Comparison of ENCODE assay signal across 13 cellular contexts in the genomic region with DNA sequence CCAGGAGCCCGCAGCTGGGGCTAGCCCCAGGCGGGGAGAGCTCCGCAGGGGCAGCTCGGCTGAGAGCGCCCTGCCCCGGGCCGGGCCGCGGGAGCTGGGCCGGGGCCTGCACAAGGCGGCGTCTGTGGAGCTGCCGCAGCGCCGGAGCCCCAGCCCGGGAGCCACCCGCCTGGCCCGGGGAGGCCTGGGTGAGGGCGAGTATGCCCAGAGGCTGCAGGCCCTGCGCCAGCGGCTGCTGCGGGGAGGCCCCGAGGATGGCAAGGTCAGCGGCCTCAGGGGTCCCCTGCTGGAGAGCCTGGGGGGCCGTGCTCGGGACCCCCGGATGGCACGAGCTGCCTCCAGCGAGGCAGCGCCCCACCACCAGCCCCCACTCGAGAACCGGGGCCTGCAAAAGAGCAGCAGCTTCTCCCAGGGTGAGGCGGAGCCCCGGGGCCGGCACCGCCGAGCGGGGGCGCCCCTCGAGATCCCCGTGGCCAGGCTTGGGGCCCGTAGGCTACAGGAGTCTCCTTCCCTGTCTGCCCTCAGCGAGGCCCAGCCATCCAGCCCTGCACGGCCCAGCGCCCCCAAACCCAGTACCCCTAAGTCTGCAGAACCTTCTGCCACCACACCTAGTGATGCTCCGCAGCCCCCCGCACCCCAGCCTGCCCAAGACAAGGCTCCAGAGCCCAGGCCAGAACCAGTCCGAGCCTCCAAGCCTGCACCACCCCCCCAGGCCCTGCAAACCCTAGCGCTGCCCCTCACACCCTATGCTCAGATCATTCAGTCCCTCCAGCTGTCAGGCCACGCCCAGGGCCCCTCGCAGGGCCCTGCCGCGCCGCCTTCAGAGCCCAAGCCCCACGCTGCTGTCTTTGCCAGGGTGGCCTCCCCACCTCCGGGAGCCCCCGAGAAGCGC. TPM values are rescaled to one million over a fixed set of nuclear protein-coding genes. Genes with fewer than 3 reads are reported as not detected.
A peak's percentile ranks its signal among the peaks of the same experiment; 100 is the strongest.
DNase-seq lines count a peak whose midpoint lies in the region; ATAC-seq and TF ChIP-seq lines count a peak whose summit lies in the region.
"Had no signal": no experiment of that assay in that cellular context is flagged by ENCODE, and none has a peak within 500 bp of the region (broad histone marks: within the 10 kb centered on the region; RNA-seq: fewer than 3 reads in every experiment).

No MANE protein-coding gene starts in this region.

- WGBS in adrenal gland, 4 donors, result 23 to 41% (median 33%) methylated on average over 2 to 58 of the region's 58 CpGs

- H3K9me3 ChIP-seq in tibial artery (no peaks in the 10 kb centered on the region), adrenal gland (replicated peaks in 1 of 3) (no peaks in the 10 kb centered on the region)

- H3K36me3 Mint-ChIP-seq in chondrocyte (ENCODE audit: low read depth) (peaks cover 27% of the 10 kb centered on the region), naive B cell (no peaks in the 10 kb centered on the region)
- H3K36me3 Mint-ChIP-seq in activated CD4-positive, alpha-beta T cell treated with anti-CD3 and anti-CD28 coated beads, Interleukin-2, amount 10 ng/mL, durations not matched to agents 7 days and 5 days (ENCODE audit: low read depth), result no peaks in the 10 kb centered on the region

- CTCF ChIA-PET in activated CD4-positive, alpha-beta T cell treated with anti-CD3 and anti-CD28 coated beads, Interleukin-2, amount 10 ng/mL, durations not matched to agents 7 days and 5 days (lab: Charles Lee), result interaction anchor here (0.6 to 1.3 kb wide), 4 partner anchors 24 to 1900 kb away, joined by 3 to 6 read pairs (median 4); partner anchors contain the start of gene IHH

- H3K4me1 ChIP-seq in tibial artery (peaks cover 0 to 7% (median 3%) of the 10 kb centered on the region in 4 donors), adrenal gland (replicated peaks in 1 of 2) (peaks cover 0 to 4% of the 10 kb centered on the region in 2 donors)

- H3K4me3 ChIP-seq in tibial artery (peak overlapping the region in 1 of 2 donors; percentile 5), adrenal gland (peak overlapping the region in 1 of 4 donors; percentile 24)

- peak; percentile 25 for DNase-seq in activated naive CD4-positive, alpha-beta T cell treated with anti-CD3 and anti-CD28 coated beads, Interleukin-2, amount 50 U/mL, for 16 hours
- no peak for DNase-seq in activated naive CD4-positive, alpha-beta T cell (lab: John Stamatoyannopoulos, UW)
- DNase-seq in chondrocyte (ENCODE audit: low spot score) (no peak), naive B cell (no peak), tibial artery (no peak), adrenal gland (no peak)
- no peak for DNase-seq in activated CD4-positive, alpha-beta T cell treated with anti-CD3 and anti-CD28 coated beads, Interleukin-2, amount 10 ng/mL, durations not matched to agents 7 days and 5 days
- DNase-seq: activated CD4-positive, alpha-beta T cell treated with anti-CD3 and anti-CD28 coated beads, Interleukin-2, amount 50 U/mL, for 48 hours had no signal

- H3K27ac ChIP-seq in tibial artery, result peak overlapping the region; percentile 58 to 96
- H3K27ac ChIP-seq in adrenal gland, result peak overlapping the region in 1 of 5 donors; percentile 34

- POLR2A ChIA-PET in activated CD4-positive, alpha-beta T cell treated with anti-CD3 and anti-CD28 coated beads, Interleukin-2, amount 10 ng/mL, durations not matched to agents 7 days and 5 days (lab: Charles Lee), result no interaction called here

- intact Hi-C loops in tibial artery (cut with DNase I; ENCODE audit: low total_unique reads), result no loop called here
- intact Hi-C loops in adrenal gland (cut with DNase I), result no loop called here

- H3K9me3 Mint-ChIP-seq in chondrocyte (ENCODE audit: low read depth), result no peaks in the 10 kb centered on the region
- no peaks in the 10 kb centered on the region for H3K9me3 Mint-ChIP-seq in naive B cell
- H3K9me3 Mint-ChIP-seq in activated CD4-positive, alpha-beta T cell treated with anti-CD3 and anti-CD28 coated beads, Interleukin-2, amount 10 ng/mL, durations not matched to agents 7 days and 5 days, result no peaks in the 10 kb centered on the region

- H3K4me1 Mint-ChIP-seq in chondrocyte (ENCODE audit: low read depth) (peaks cover 6% of the 10 kb centered on the region), naive B cell (peaks cover 4 to 8% (median 6%) of the 10 kb centered on the region in 3 donors)
- H3K4me1 Mint-ChIP-seq in activated CD4-positive, alpha-beta T cell treated with anti-CD3 and anti-CD28 coated beads, Interleukin-2, amount 10 ng/mL, durations not matched to agents 7 days and 5 days, result peaks cover 2% of the 10 kb centered on the region

- TF ChIP-seq CTCF in chondrocyte (IDR thresholded peaks at IDR 0.05) (no peak), tibial artery (IDR thresholded peaks at IDR 0.05) (no peak), adrenal gland (IDR thresholded peaks at IDR 0.05) (no peak)

- peaks cover 2% of the 10 kb centered on the region for H3K27me3 Mint-ChIP-seq in chondrocyte (ENCODE audit: low read depth)
- peaks cover 33 to 89% (median 77%) of the 10 kb centered on the region in 3 donors for H3K27me3 Mint-ChIP-seq in naive B cell
- peaks cover 39% of the 10 kb centered on the region for H3K27me3 Mint-ChIP-seq in activated CD4-positive, alpha-beta T cell treated with anti-CD3 and anti-CD28 coated beads, Interleukin-2, amount 10 ng/mL, durations not matched to agents 7 days and 5 days

- H3K4me3 Mint-ChIP-seq in chondrocyte (ENCODE audit: unreplicated experiment), result peak overlapping the region; percentile 2
- H3K4me3 Mint-ChIP-seq in naive B cell, result peak overlapping the region; percentile 30 to 79 (median 69)
- no peak overlapping the region for H3K4me3 Mint-ChIP-seq in activated CD4-positive, alpha-beta T cell treated with anti-CD3 and anti-CD28 coated beads, Interleukin-2, amount 10 ng/mL, durations not matched to agents 7 days and 5 days

- TF ChIP-seq POLR2A in adrenal gland (IDR thresholded peaks at IDR 0.05), result no peak

- H3K36me3 ChIP-seq in tibial artery (peaks cover 85 to 100% (median 96%) of the 10 kb centered on the region in 3 donors), adrenal gland (replicated peaks in 1 of 2) (no peaks in the 10 kb centered on the region)

- H3K27me3 ChIP-seq in tibial artery (peaks cover 0 to 3% of the 10 kb centered on the region in 2 donors), adrenal gland (peaks cover 26% of the 10 kb centered on the region)

- ATAC-seq in naive B cell (ENCODE audit: low read depth in 2 of 2) (peak; percentile 42), HG03039 (IDR thresholded peaks at IDR 0.05; ENCODE audit: unreplicated experiment) (no peak)
- ATAC-seq: SK-N-SH treated with all-trans-retinoic acid at 6 μM for 48 hours had no signal

- H3K27ac Mint-ChIP-seq in chondrocyte (ENCODE audit: unreplicated experiment), result no peak overlapping the region
- H3K27ac Mint-ChIP-seq in naive B cell, result peak overlapping the region in 1 of 6 donors; percentile 12
- no peak overlapping the region for H3K27ac Mint-ChIP-seq in activated CD4-positive, alpha-beta T cell treated with anti-CD3 and anti-CD28 coated beads, Interleukin-2, amount 10 ng/mL, durations not matched to agents 7 days and 5 days

RNA-seq across cellular contexts. Expression of gene GMPPA, which starts 15.0 kb away (rescaled TPM):
- total RNA-seq in chondrocyte (60.9 to 72.4 TPM (median 62.1 TPM) in 3 replicates), adrenal gland (10 to 100 TPM; 23.0 to 60.6 (median 26.4) TPM)
- polyA plus RNA-seq in naive B cell (ENCODE audit: low read depth in 6 of 6) (10 to 100 TPM; 18.2 to 38.8 (median 22.9) TPM), adrenal gland (10 to 100 TPM; 36.8 to 72.2 (median 38.5) TPM)
- total RNA-seq in activated CD4-positive, alpha-beta T cell treated with anti-CD3 and anti-CD28 coated beads, Interleukin-2, amount 10 ng/mL, durations not matched to agents 7 days and 5 days, result 10 to 100 TPM; 34.5 to 40.5 TPM

RNA-seq across cellular contexts. Expression of gene ASIC4, which starts 30.6 kb away (rescaled TPM):
- total RNA-seq in chondrocyte (0.15 TPM in 2 of 3 replicates, not detected in the other), adrenal gland (1 to 10 TPM in 2 of 8 donors, under 1 TPM in 2, not detected in 4; 0.15 to 2.2 (median 1.1) TPM)
- polyA plus RNA-seq in naive B cell (ENCODE audit: low read depth in 6 of 6) (not detected), adrenal gland (10 to 100 TPM in 1 of 3 donors, 1 to 10 TPM in 1, under 1 TPM in 1; 0.31 to 16.3 (median 1.8) TPM)
- not detected for total RNA-seq in activated CD4-positive, alpha-beta T cell treated with anti-CD3 and anti-CD28 coated beads, Interleukin-2, amount 10 ng/mL, durations not matched to agents 7 days and 5 days
- total RNA-seq: lung microvascular endothelial cell, subcutaneous adipose tissue had no signal
- polyA plus RNA-seq: AG04450 had no signal

RNA-seq across cellular contexts. Expression of gene SPEG, which starts 49.1 kb away (rescaled TPM):
- total RNA-seq in chondrocyte (62.9 to 94.9 TPM (median 89.7 TPM) in 3 replicates), adrenal gland (10 to 100 TPM in 1 of 8 donors, 1 to 10 TPM in 5, under 1 TPM in 2; 0.66 to 14.8 (median 3.9) TPM)
- polyA plus RNA-seq in naive B cell (ENCODE audit: low read depth in 6 of 6) (under 1 TPM in 1 of 6 donors, not detected in 5; 0.18 TPM), adrenal gland (100 to 1,000 TPM in 1 of 3 donors, 10 to 100 TPM in 1, 1 to 10 TPM in 1; 4.3 to 178 (median 40.1) TPM)
- 1 to 10 TPM; 2.0 to 2.6 TPM for total RNA-seq in activated CD4-positive, alpha-beta T cell treated with anti-CD3 and anti-CD28 coated beads, Interleukin-2, amount 10 ng/mL, durations not matched to agents 7 days and 5 days

RNA-seq across cellular contexts. Expression of gene CHPF, which starts 59.9 kb away (rescaled TPM):
- total RNA-seq in chondrocyte (273 to 276 TPM (median 273 TPM) in 3 replicates), adrenal gland (100 to 1,000 TPM in 3 of 8 donors, 10 to 100 TPM in 5; 42.0 to 196 (median 88.6) TPM)
- polyA plus RNA-seq in naive B cell (ENCODE audit: low read depth in 6 of 6) (1 to 10 TPM in 1 of 6 donors, under 1 TPM in 5; 0.17 to 5.0 (median 0.41) TPM), adrenal gland (10 to 100 TPM in 2 of 3 donors, 1 to 10 TPM in 1; 9.1 to 49.8 (median 44.2) TPM)
- total RNA-seq in activated CD4-positive, alpha-beta T cell treated with anti-CD3 and anti-CD28 coated beads, Interleukin-2, amount 10 ng/mL, durations not matched to agents 7 days and 5 days, result 1 to 10 TPM; 6.4 to 7.8 TPM
